In genomic region chr5:134650660-134651059, GRCh38 we compare ENCODE assay signal across 8 cellular contexts. TPM values are rescaled to one million over a fixed set of nuclear protein-coding genes. Genes with fewer than 3 reads are reported as not detected.
DNase-seq lines count a peak whose midpoint lies in the region; ATAC-seq, FAIRE-seq and TF ChIP-seq lines count a peak whose summit lies in the region.
"Not testable (repeated sequence)": the region's sequence is repeated elsewhere in the genome, so short reads cannot be mapped to it uniquely, and the experiment has no call there.

No MANE protein-coding gene starts in this region.

- H2AFZ ChIP-seq in PC-3 (ENCODE audit: low read length); K562 (ENCODE audit: low read depth, low read length); neural cell (ENCODE audit: low read depth, low read length): not testable (repeated sequence)

- POLR2A ChIA-PET in HEK293 (lab: Yijun Ruan, JAX) (interaction anchor here (1.4 kb wide), 1 partner anchor 18 kb away, joined by 3 read pairs; the partner anchor contains the start of gene SAR1B), K562 (lab: Yijun Ruan, JAX) (interaction anchor here (0.6 kb wide), 1 partner anchor 790 kb away, joined by 3 read pairs; no protein-coding TSS in a partner anchor)
- POLR2A ChIA-PET in PC-3 (lab: Charles Lee; ENCODE audit: unreplicated experiment): not testable (repeated sequence)

- BruUV-seq in PC-3 (replicated peaks; lab: Mats Ljungman, UMichigan); K562 (replicated peaks; lab: Mats Ljungman, UMichigan): not testable (repeated sequence)

- not testable (repeated sequence) for H3K27ac Mint-ChIP-seq in activated CD8-positive, alpha-beta memory T cell treated with anti-CD3 and anti-CD28 coated beads, Interleukin-2, amount 10 ng/mL, durations not matched to agents 7 days and 5 days
- H3K27ac Mint-ChIP-seq in stimulated activated naive CD8-positive, alpha-beta T cell treated with anti-CD3 and anti-CD28 coated beads, Interleukin-15, amount 100 ng/mL, for 72 hours: peak overlapping the region in 1 of 2 donors; percentile 19

- not testable (repeated sequence) for H3K9me2 ChIP-seq in PC-3 (replicated peaks; ENCODE audit: low read length); neural cell (ENCODE audit: insufficient read depth, low read length)

- H3K27me3 Mint-ChIP-seq in activated CD8-positive, alpha-beta memory T cell treated with anti-CD3 and anti-CD28 coated beads, Interleukin-2, amount 10 ng/mL, durations not matched to agents 7 days and 5 days; stimulated activated naive CD8-positive, alpha-beta T cell treated with anti-CD3 and anti-CD28 coated beads, Interleukin-15, amount 100 ng/mL, for 72 hours: not testable (repeated sequence)

- in situ Hi-C loops in K562 (cut with MboI): not testable (repeated sequence)

- H3K9me3 Mint-ChIP-seq in activated CD8-positive, alpha-beta memory T cell treated with anti-CD3 and anti-CD28 coated beads, Interleukin-2, amount 10 ng/mL, durations not matched to agents 7 days and 5 days (ENCODE audit: low read depth); stimulated activated naive CD8-positive, alpha-beta T cell treated with anti-CD3 and anti-CD28 coated beads, Interleukin-15, amount 100 ng/mL, for 72 hours: not testable (repeated sequence)

- H3K4me2 ChIP-seq in BLaER1 treated with 17β-estradiol and CSF1 and Interleukin-3, amounts not matched to agents 10 nM and 100 nM: peak overlapping the region; percentile 84 to 96 (median 89)
- H3K4me2 ChIP-seq in PC-3 (ENCODE audit: low read length) (peak overlapping the region; percentile 98), K562 (ENCODE audit: insufficient read depth, low read length) (peak overlapping the region; percentile 97)
- not testable (repeated sequence) for H3K4me2 ChIP-seq in neural cell (ENCODE audit: low read length)

- H3K9ac ChIP-seq in BLaER1 treated with 17β-estradiol and CSF1 and Interleukin-3, amounts not matched to agents 10 nM and 100 nM: peak overlapping the region in 6 of 11 experiments; percentile 22 to 97 (median 68); a peak in 9 of 22 replicates
- not testable (repeated sequence) for H3K9ac ChIP-seq in PC-3 (ENCODE audit: low read length); neural cell (ENCODE audit: low read length)
- 0 out of 4 replicates have a peak overlapping the region, but pooled peaks of 1 of the 2 experiments have one; percentile 98 for H3K9ac ChIP-seq in K562 (ENCODE audit: insufficient read depth in 1 of 2, low read depth in 2 of 2, low read length in 2 of 2)

- H3K27me3 ChIP-seq in BLaER1 treated with 17β-estradiol and CSF1 and Interleukin-3, amounts not matched to agents 10 nM and 100 nM; PC-3 (ENCODE audit: low read length); K562 (ENCODE audit: control insufficient read depth in 2 of 2, insufficient read depth in 2 of 2, low read length in 2 of 2); neural cell (ENCODE audit: insufficient read depth, low read depth, low read length): not testable (repeated sequence)

- not testable (repeated sequence) for H3K9me3 ChIP-seq in BLaER1 treated with 17β-estradiol and CSF1 and Interleukin-3, amounts not matched to agents 10 nM and 100 nM (replicated peaks in 1 of 11); HEK293 (ENCODE audit: control insufficient read depth, insufficient read depth, low read depth, low read length); PC-3 (ENCODE audit: low read length); K562 (replicated peaks; ENCODE audit: control insufficient read depth, insufficient read depth, low read depth, low read length); neural cell (ENCODE audit: low read length)

- TF ChIP-seq EP300 in K562 (IDR thresholded peaks at IDR 0.05; ENCODE audit: low read length); neural cell (conservative IDR thresholded peaks at IDR 0.05; ENCODE audit: poor library complexity, severe bottlenecking): not testable (repeated sequence)

- peak overlapping the region in 1 of 11 experiments; percentile 95; a peak in 1 of 22 replicates for H3K27ac ChIP-seq in BLaER1 treated with 17β-estradiol and CSF1 and Interleukin-3, amounts not matched to agents 10 nM and 100 nM
- H3K27ac ChIP-seq in HEK293 (ENCODE audit: extremely low read depth, low read depth, low read length); PC-3 (ENCODE audit: low read length); K562 (ENCODE audit: extremely low read depth, low read depth, low read length); neural cell (ENCODE audit: low read length): not testable (repeated sequence)

- H3K4me1 Mint-ChIP-seq in activated CD8-positive, alpha-beta memory T cell treated with anti-CD3 and anti-CD28 coated beads, Interleukin-2, amount 10 ng/mL, durations not matched to agents 7 days and 5 days: peaks cover 29% of the 10 kb centered on the region
- H3K4me1 Mint-ChIP-seq in stimulated activated naive CD8-positive, alpha-beta T cell treated with anti-CD3 and anti-CD28 coated beads, Interleukin-15, amount 100 ng/mL, for 72 hours: peaks cover 19% of the 10 kb centered on the region

- peaks cover 23 to 49% (median 31%) of the 10 kb centered on the region in 10 experiments for H3K4me1 ChIP-seq in BLaER1 treated with 17β-estradiol and CSF1 and Interleukin-3, amounts not matched to agents 10 nM and 100 nM
- H3K4me1 ChIP-seq in HEK293 (ENCODE audit: control insufficient read depth, insufficient read depth, low read length): not testable (repeated sequence)
- H3K4me1 ChIP-seq in PC-3 (ENCODE audit: insufficient read depth, low read length): peaks cover 14% of the 10 kb centered on the region
- peaks cover 0 to 15% of the 10 kb centered on the region in 2 experiments; a peak in 1 of 5 replicates for H3K4me1 ChIP-seq in K562 (replicated peaks in 1 of 2; ENCODE audit: control insufficient read depth in 2 of 2, insufficient read depth in 2 of 2, low read length in 2 of 2)

- peak overlapping the region in 6 of 10 experiments; percentile 31 to 97 (median 88); a peak in 6 of 20 replicates for H3K4me3 ChIP-seq in BLaER1 treated with 17β-estradiol and CSF1 and Interleukin-3, amounts not matched to agents 10 nM and 100 nM
- not testable (repeated sequence) for H3K4me3 ChIP-seq in HEK293 (ENCODE audit: low read depth, low read length); PC-3 (ENCODE audit: low read length)
- H3K4me3 ChIP-seq in K562 (0 out of 2 replicates have a peak overlapping the region, but pooled peaks have one; percentile 95), foreskin fibroblast (ENCODE audit: low read depth in 1 of 2, low read length in 2 of 2) (peak overlapping the region; percentile 86 to 98), neural cell (ENCODE audit: low read length) (peak overlapping the region; percentile 100)

- H3K36me3 ChIP-seq in BLaER1 treated with 17β-estradiol and CSF1 and Interleukin-3, amounts not matched to agents 10 nM and 100 nM: peaks cover 4 to 37% (median 18%) of the 10 kb centered on the region in 11 experiments; a peak in 10 of 22 replicates
- peaks cover 0 to 16% of the 10 kb centered on the region in 2 experiments; a peak in 1 of 3 replicates for H3K36me3 ChIP-seq in HEK293 (ENCODE audit: control insufficient read depth in 2 of 2, insufficient read depth in 1 of 2, low read length in 2 of 2)
- not testable (repeated sequence) for H3K36me3 ChIP-seq in PC-3 (ENCODE audit: low read depth, low read length); K562 (ENCODE audit: control insufficient read depth, insufficient read depth, low read length); neural cell (ENCODE audit: insufficient read depth, low read length)

- intact Hi-C loops in PC-3 (cut with micrococcal nuclease); K562 (cut with micrococcal nuclease): not testable (repeated sequence)

- not testable (repeated sequence) for DNase-seq in PC-3; activated CD8-positive, alpha-beta memory T cell treated with anti-CD3 and anti-CD28 coated beads, Interleukin-2, amount 10 ng/mL, durations not matched to agents 7 days and 5 days; K562 (ENCODE audit: extremely low read depth in 1 of 4, low spot score in 3 of 4); foreskin fibroblast; stimulated activated naive CD8-positive, alpha-beta T cell treated with anti-CD3 and anti-CD28 coated beads, Interleukin-15, amount 100 ng/mL, for 72 hours

- peaks cover 70% of the 10 kb centered on the region for H3K79me2 ChIP-seq in PC-3 (ENCODE audit: low read length)
- peaks cover 82% of the 10 kb centered on the region for H3K79me2 ChIP-seq in K562 (ENCODE audit: control insufficient read depth, insufficient read depth, low read length)
- peaks cover 37% of the 10 kb centered on the region for H3K79me2 ChIP-seq in neural cell (replicated peaks; ENCODE audit: insufficient read depth, low read length)

- CTCF ChIA-PET in HEK293 (lab: Yijun Ruan, JAX); PC-3 (lab: Charles Lee); K562 (lab: Yijun Ruan, JAX; ENCODE audit: low intra/inter-chr PET ratio): not testable (repeated sequence)
- CTCF ChIA-PET in activated CD8-positive, alpha-beta memory T cell treated with anti-CD3 and anti-CD28 coated beads, Interleukin-2, amount 10 ng/mL, durations not matched to agents 7 days and 5 days (lab: Charles Lee): interaction anchor here (0.6 to 1.0 kb wide), 2 partner anchors 24 to 467 kb away, joined by 3 read pairs; no protein-coding TSS in a partner anchor

- 6% methylated on average over 6 of the region's 6 CpGs for WGBS in K562 (ENCODE audit: insufficient coverage, low coverage, missing lambda C conversion rate)

- H3K36me3 Mint-ChIP-seq in activated CD8-positive, alpha-beta memory T cell treated with anti-CD3 and anti-CD28 coated beads, Interleukin-2, amount 10 ng/mL, durations not matched to agents 7 days and 5 days: peaks cover 14% of the 10 kb centered on the region

- H4K20me1 ChIP-seq in BLaER1 treated with 17β-estradiol and CSF1 and Interleukin-3, amounts not matched to agents 10 nM and 100 nM: peaks cover 12 to 65% (median 34%) of the 10 kb centered on the region in 11 experiments; a peak in 16 of 22 replicates
- H4K20me1 ChIP-seq in PC-3 (ENCODE audit: low read length); K562 (replicated peaks; ENCODE audit: control insufficient read depth, insufficient read depth, low read length); neural cell (ENCODE audit: insufficient read depth): not testable (repeated sequence)

- TF ChIP-seq RAD21 in K562 (CRISPR knock-in tag; conservative IDR thresholded peaks at IDR 0.05 in 1 of 2, IDR thresholded peaks at IDR 0.05 in 1 of 2); neural cell (conservative IDR thresholded peaks at IDR 0.05): not testable (repeated sequence)

- not testable (repeated sequence) for H3F3A ChIP-seq in PC-3 (ENCODE audit: low read length, unreplicated experiment); neural cell (ENCODE audit: insufficient read depth, low read length, poor library complexity, severe bottlenecking)

- not testable (repeated sequence) for ATAC-seq in PC-3; activated CD8-positive, alpha-beta memory T cell treated with anti-CD3 and anti-CD28 coated beads, Interleukin-2, amount 10 ng/mL, durations not matched to agents 7 days and 5 days; K562; stimulated activated naive CD8-positive, alpha-beta T cell treated with anti-CD3 and anti-CD28 coated beads, Interleukin-15, amount 100 ng/mL, for 72 hours

- H3K9me1 ChIP-seq in K562 (ENCODE audit: control insufficient read depth, insufficient read depth, low read length): not testable (repeated sequence)

- not testable (repeated sequence) for TF ChIP-seq CTCF in HEK293 (tag by site-specific recombination; IDR thresholded peaks at IDR 0.05); PC-3 (conservative IDR thresholded peaks at IDR 0.05; ENCODE audit: low read depth, low read length); K562 (IDR thresholded peaks at IDR 0.05 in 2 of 3, conservative IDR thresholded peaks at IDR 0.05 in 1 of 3; ENCODE audit: insufficient read depth in 2 of 3, low read depth in 1 of 3, low read length in 3 of 3); foreskin fibroblast (IDR thresholded peaks at IDR 0.05; ENCODE audit: low read depth, low read length); neural cell (IDR thresholded peaks at IDR 0.05; ENCODE audit: poor library complexity, severe bottlenecking)

- H3K4me3 Mint-ChIP-seq in activated CD8-positive, alpha-beta memory T cell treated with anti-CD3 and anti-CD28 coated beads, Interleukin-2, amount 10 ng/mL, durations not matched to agents 7 days and 5 days: peak overlapping the region; percentile 28
- peak overlapping the region; percentile 17 to 46 for H3K4me3 Mint-ChIP-seq in stimulated activated naive CD8-positive, alpha-beta T cell treated with anti-CD3 and anti-CD28 coated beads, Interleukin-15, amount 100 ng/mL, for 72 hours

- not testable (repeated sequence) for TF ChIP-seq POLR2A in K562 (conservative IDR thresholded peaks at IDR 0.05)

- not testable (repeated sequence) for FAIRE-seq in K562 (lab: Jason Lieb, UNC)

RNA-seq across cellular contexts. Expression of gene SEC24A, which starts 2.1 kb away (rescaled TPM):
- total RNA-seq in PC-3 (2014; rRNA removed): 5.6 and 7.7 TPM in 2 replicates
- 10 to 100 TPM; 19.8 to 25.2 TPM for total RNA-seq in activated CD8-positive, alpha-beta memory T cell treated with anti-CD3 and anti-CD28 coated beads, Interleukin-2, amount 10 ng/mL, durations not matched to agents 7 days and 5 days
- 56.0 and 96.1 TPM in 2 replicates for total RNA-seq in K562 (2011; cell fraction: chromatin; rRNA removed; ENCODE audit: low replicate concordance)
- 27.0 and 27.3 TPM in 2 replicates for total RNA-seq in K562 (2011; cell fraction: nucleolus; rRNA removed)
- 45.6 and 51.4 TPM in 2 replicates for total RNA-seq in K562 (2011; cell fraction: nucleoplasm; rRNA removed)
- total RNA-seq in K562 (2014; rRNA removed): 7.9 and 8.0 TPM in 2 replicates
- 20.5 and 23.7 TPM in 2 replicates for total RNA-seq in K562 (2014; rRNA removed; fragmentation: Illumina TruSeq; extraction: Trizol)
- total RNA-seq in K562 (2015; rRNA removed; fragmentation: Illumina TruSeq; extraction: Trizol): 17.5 and 19.5 TPM in 2 replicates
- total RNA-seq in K562 (2021): 23.8 and 24.5 TPM in 2 replicates
- 36.5 and 41.2 TPM in 2 replicates for polyA plus RNA-seq in K562 (2011; rRNA removed)
- polyA plus RNA-seq in K562 (2011; cell fraction: cytosol; rRNA removed): 25.2 and 35.9 TPM in 2 replicates
- 23.4 and 28.7 TPM in 2 replicates for polyA plus RNA-seq in K562 (2011; cell fraction: nucleus; rRNA removed)
- 12.1 and 15.6 TPM in 2 replicates for polyA plus RNA-seq in K562 (2012)
- 22.5 and 26.4 TPM in 2 replicates for polyA plus RNA-seq in K562 (2014; fragmentation: Illumina TruSeq; extraction: Trizol)
- 10 to 100 TPM in 1 of 2 experiments, 1 to 10 TPM in 1; 7.9 to 11.1 TPM for polyA plus RNA-seq in K562 (2014; fragmentation: Nextera tagmentation; extraction: Ambion mirVana)
- 10.9 and 15.3 TPM in 2 replicates for polyA plus RNA-seq in K562 (2014; rRNA removed)
- polyA minus RNA-seq in K562 (2011; rRNA and poly(A)+ RNA removed): 65.8 and 74.0 TPM in 2 replicates
- polyA minus RNA-seq in K562 (2011; cell fraction: cytosol; rRNA and poly(A)+ RNA removed): 23.2 and 24.9 TPM in 2 replicates
- polyA minus RNA-seq in K562 (2011; cell fraction: nucleus; rRNA and poly(A)+ RNA removed): 15.1 and 31.1 TPM in 2 replicates
- polyA plus RNA-seq in neural cell: 23.5 and 24.7 TPM in 2 replicates
- polyA minus RNA-seq in neural cell: 33.4 and 43.3 TPM in 2 replicates

RNA-seq across cellular contexts. Expression of gene SAR1B, which starts 18.0 kb away (rescaled TPM):
- 29.1 and 68.4 TPM in 2 replicates for total RNA-seq in PC-3 (2014; rRNA removed)
- 10 to 100 TPM; 41.1 to 61.8 TPM for total RNA-seq in activated CD8-positive, alpha-beta memory T cell treated with anti-CD3 and anti-CD28 coated beads, Interleukin-2, amount 10 ng/mL, durations not matched to agents 7 days and 5 days
- total RNA-seq in K562 (2011; cell fraction: chromatin; rRNA removed; ENCODE audit: low replicate concordance): 44.4 and 117 TPM in 2 replicates
- total RNA-seq in K562 (2011; cell fraction: nucleolus; rRNA removed): 28.4 and 35.0 TPM in 2 replicates
- total RNA-seq in K562 (2011; cell fraction: nucleoplasm; rRNA removed): 50.3 and 80.8 TPM in 2 replicates
- 51.9 and 55.6 TPM in 2 replicates for total RNA-seq in K562 (2014; rRNA removed)
- total RNA-seq in K562 (2014; rRNA removed; fragmentation: Illumina TruSeq; extraction: Trizol): 60.7 and 64.7 TPM in 2 replicates
- total RNA-seq in K562 (2015; rRNA removed; fragmentation: Illumina TruSeq; extraction: Trizol): 39.4 and 40.0 TPM in 2 replicates
- 59.8 and 65.4 TPM in 2 replicates for total RNA-seq in K562 (2021)
- polyA plus RNA-seq in K562 (2011; rRNA removed): 55.3 and 79.1 TPM in 2 replicates
- 11.9 and 20.4 TPM in 2 replicates for polyA plus RNA-seq in K562 (2011; cell fraction: cytosol; rRNA removed)
- 10.9 and 15.1 TPM in 2 replicates for polyA plus RNA-seq in K562 (2011; cell fraction: nucleus; rRNA removed)
- polyA plus RNA-seq in K562 (2012): 35.8 and 41.4 TPM in 2 replicates
- polyA plus RNA-seq in K562 (2014; fragmentation: Illumina TruSeq; extraction: Trizol): 53.0 and 63.1 TPM in 2 replicates
- polyA plus RNA-seq in K562 (2014; fragmentation: Nextera tagmentation; extraction: Ambion mirVana): 100 to 1,000 TPM; 217 to 221 TPM
- 64.9 and 66.9 TPM in 2 replicates for polyA plus RNA-seq in K562 (2014; rRNA removed)
- polyA minus RNA-seq in K562 (2011; rRNA and poly(A)+ RNA removed): 128 and 139 TPM in 2 replicates
- 24.2 and 30.4 TPM in 2 replicates for polyA minus RNA-seq in K562 (2011; cell fraction: cytosol; rRNA and poly(A)+ RNA removed)
- 10.5 and 15.2 TPM in 2 replicates for polyA minus RNA-seq in K562 (2011; cell fraction: nucleus; rRNA and poly(A)+ RNA removed)
- 31.3 and 37.5 TPM in 2 replicates for polyA plus RNA-seq in neural cell
- polyA minus RNA-seq in neural cell: 38.5 and 46.7 TPM in 2 replicates
